8 cellular contexts compared by ENCODE assay signal in the genomic region with DNA sequence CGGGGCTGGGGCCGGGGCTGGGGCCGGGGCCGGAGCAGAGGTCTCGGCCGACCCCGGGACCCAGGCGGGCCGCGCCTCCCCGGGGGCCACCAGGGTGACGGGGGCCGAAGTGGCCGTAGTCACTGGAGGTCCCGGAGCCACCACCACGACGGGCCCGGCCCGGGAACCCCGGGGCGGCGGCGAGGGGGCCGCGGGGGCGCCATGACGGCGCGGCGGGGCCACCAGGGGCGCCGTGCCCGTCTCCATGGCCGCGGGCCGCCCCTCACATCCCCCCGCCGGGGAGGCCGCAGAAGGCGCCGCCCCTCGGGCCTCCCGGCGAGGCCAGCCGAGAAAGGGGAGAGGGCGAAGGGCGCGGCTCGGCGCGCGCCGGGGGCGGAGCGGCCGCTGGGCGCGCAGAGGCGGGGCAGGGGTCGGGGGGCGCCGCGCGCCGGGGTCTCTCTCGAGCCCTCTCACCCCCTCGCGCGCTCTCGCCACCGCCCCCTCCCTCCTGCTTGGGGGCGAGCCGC. TPM values are rescaled to one million over a fixed set of nuclear protein-coding genes. Genes with fewer than 3 reads are reported as not detected.
DNase-seq lines count a peak whose midpoint lies in the region; ATAC-seq and TF ChIP-seq lines count a peak whose summit lies in the region.

No MANE protein-coding gene starts in this region.

- intact Hi-C loops in HCT116 (cut with micrococcal nuclease): loop anchor here (2.0 kb wide), 1 partner anchor 39 kb away; no protein-coding TSS in a partner anchor

- TF ChIP-seq POLR2A in HCT116 (IDR thresholded peaks at IDR 0.05; ENCODE audit: borderline replicate concordance, extremely low read depth, insufficient read depth, insufficient read length): peak; percentile 33
- no peak for TF ChIP-seq POLR2A in suprapubic skin (IDR thresholded peaks at IDR 0.05)

- peak overlapping the region; percentile 79 to 87 for H3K4me3 ChIP-seq in HCT116 (replicated peaks in 1 of 2; ENCODE audit: low read depth in 1 of 2, low read length in 2 of 2)
- H3K4me3 ChIP-seq in WI38 (ENCODE audit: low read depth, low read length): peak overlapping the region; percentile 88
- peak overlapping the region; percentile 72 for H3K4me3 ChIP-seq in iPS-18c (ENCODE audit: insufficient read depth, low read depth, low read length)
- peak overlapping the region; percentile 92 for H3K4me3 ChIP-seq in suprapubic skin

- TF ChIP-seq EP300 in suprapubic skin (IDR thresholded peaks at IDR 0.05): no peak

- H2AFZ ChIP-seq in HCT116 (ENCODE audit: low read depth, low read length, poor library complexity, severe bottlenecking): no peak overlapping the region

- POLR2A ChIA-PET in HCT116 (lab: Charles Lee): interaction anchor here (0.6 to 1.9 kb wide), 4 partner anchors 14 to 295 kb away, joined by 5 to 15 read pairs (median 8); a partner anchor contains a TSS

- peak overlapping the region; percentile 92 for H3K4me2 ChIP-seq in HCT116 (ENCODE audit: low read length)

- peak; percentile 22 for ATAC-seq in HCT116

- H3K9me2 ChIP-seq in HCT116 (ENCODE audit: insufficient read depth): no peaks in the 10 kb centered on the region

- peaks cover 49% of the 10 kb centered on the region for H3K79me2 ChIP-seq in HCT116 (ENCODE audit: insufficient read depth, low read length)

- RAD21 ChIA-PET in HCT116 (lab: Charles Lee; ENCODE audit: low non-redundant PET in 1 of 2, low total read pairs in 2 of 2, uncharacterized antibody in 2 of 2, unreplicated experiment in 2 of 2): no interaction called here

- H3K27ac ChIP-seq in HCT116 (ENCODE audit: low read depth, low read length) (peak overlapping the region; percentile 84), suprapubic skin (peak overlapping the region; percentile 88)

- CTCF ChIA-PET in HCT116 (lab: Charles Lee): interaction anchor here (1.0 to 2.2 kb wide), 7 partner anchors 15 to 327 kb away, joined by 3 to 17 read pairs (median 4); a partner anchor contains a TSS

- no peak for TF ChIP-seq RAD21 in HCT116 (IDR thresholded peaks at IDR 0.05; ENCODE audit: low read depth)

- no peaks in the 10 kb centered on the region for H3K27me3 ChIP-seq in HCT116 (ENCODE audit: insufficient read depth, low read length)
- H3K27me3 ChIP-seq in suprapubic skin: no peaks in the 10 kb centered on the region

- H3K9me3 ChIP-seq in HCT116 (ENCODE audit: control insufficient read depth in 1 of 2, insufficient read depth in 1 of 2, low read depth in 1 of 2, low read length in 2 of 2): no peaks in the 10 kb centered on the region
- H3K9me3 ChIP-seq in iPS-18c (ENCODE audit: control insufficient read depth, insufficient read depth, low read length): no peaks in the 10 kb centered on the region
- H3K9me3 ChIP-seq in suprapubic skin: no peaks in the 10 kb centered on the region

- H3K4me1 ChIP-seq in HCT116 (ENCODE audit: control insufficient read depth in 1 of 2, insufficient read depth in 2 of 2, low read length in 2 of 2) (peaks cover 18 to 30% of the 10 kb centered on the region in 2 experiments), suprapubic skin (peaks cover 43% of the 10 kb centered on the region)

- H3K9ac ChIP-seq in HCT116 (ENCODE audit: low read length): peak overlapping the region; percentile 82

- DNase-seq in GM10266 (ENCODE audit: extremely low spot score) (no peak), HCT116 (ENCODE audit: low read depth, low spot score) (no peak), suprapubic skin (ENCODE audit: low spot score in 2 of 2) (no peak), NCI-H2171 treated with DMSO at 0.1 percent for 48 hours (lab: John Stamatoyannopoulos, UW) (no peak), NCI-H2029 (lab: John Stamatoyannopoulos, UW) (no peak), NCI-H526 (lab: John Stamatoyannopoulos, UW) (no peak)

- 0% methylated on average over 15 of the region's 73 CpGs for WGBS in suprapubic skin

- H4K20me1 ChIP-seq in HCT116 (ENCODE audit: insufficient read depth): no peaks in the 10 kb centered on the region

- peak; percentile 10 for TF ChIP-seq CTCF in GM10266 (IDR thresholded peaks at IDR 0.05; ENCODE audit: control insufficient read depth, insufficient read depth, low read depth, missing control alignments)
- TF ChIP-seq CTCF in HCT116 (IDR thresholded peaks at IDR 0.05 in 2 of 3, conservative IDR thresholded peaks at IDR 0.05 in 1 of 3; ENCODE audit: borderline replicate concordance in 1 of 3, insufficient read depth in 1 of 3, low read depth in 2 of 3, low read length in 2 of 3): no peak
- TF ChIP-seq CTCF in WI38 (IDR thresholded peaks at IDR 0.05; ENCODE audit: low read depth, low read length): no peak
- no peak for TF ChIP-seq CTCF in suprapubic skin (IDR thresholded peaks at IDR 0.05)

- H3K36me3 ChIP-seq in HCT116 (ENCODE audit: control insufficient read depth in 1 of 2, insufficient read depth in 2 of 2, low read length in 2 of 2): peaks cover 12 to 14% of the 10 kb centered on the region in 2 experiments
- H3K36me3 ChIP-seq in suprapubic skin: peaks cover 12% of the 10 kb centered on the region

- no TSS peak for BruUV-seq in HCT116 (replicated peaks; lab: Mats Ljungman, UMichigan)

TF ChIP-seq in HCT116, 20 proteins besides CTCF, POLR2A, EP300 and RAD21:
- TF ChIP-seq POLR2AphosphoS5 (IDR thresholded peaks at IDR 0.05; ENCODE audit: low read depth, low read length) (peak; percentile 69; the same call in 1 of the 2 replicates), ELF1 (IDR thresholded peaks at IDR 0.05; ENCODE audit: borderline replicate concordance, low read depth) (no peak), TCF7L2 (IDR thresholded peaks at IDR 0.05; ENCODE audit: borderline replicate concordance, extremely low read depth, insufficient read depth, insufficient read length) (no peak), ZFX (IDR thresholded peaks at IDR 0.05) (peak; percentile 88)
- TF ChIP-seq, protein P1, sequence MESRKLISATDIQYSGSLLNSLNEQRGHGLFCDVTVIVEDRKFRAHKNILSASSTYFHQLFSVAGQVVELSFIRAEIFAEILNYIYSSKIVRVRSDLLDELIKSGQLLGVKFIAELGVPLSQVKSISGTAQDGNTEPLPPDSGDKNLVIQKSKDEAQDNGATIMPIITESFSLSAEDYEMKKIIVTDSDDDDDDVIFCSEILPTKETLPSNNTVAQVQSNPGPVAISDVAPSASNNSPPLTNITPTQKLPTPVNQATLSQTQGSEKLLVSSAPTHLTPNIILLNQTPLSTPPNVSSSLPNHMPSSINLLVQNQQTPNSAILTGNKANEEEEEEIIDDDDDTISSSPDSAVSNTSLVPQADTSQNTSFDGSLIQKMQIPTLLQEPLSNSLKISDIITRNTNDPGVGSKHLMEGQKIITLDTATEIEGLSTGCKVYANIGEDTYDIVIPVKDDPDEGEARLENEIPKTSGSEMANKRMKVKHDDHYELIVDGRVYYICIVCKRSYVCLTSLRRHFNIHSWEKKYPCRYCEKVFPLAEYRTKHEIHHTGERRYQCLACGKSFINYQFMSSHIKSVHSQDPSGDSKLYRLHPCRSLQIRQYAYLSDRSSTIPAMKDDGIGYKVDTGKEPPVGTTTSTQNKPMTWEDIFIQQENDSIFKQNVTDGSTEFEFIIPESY (IDR thresholded peaks at IDR 0.05; ENCODE audit: extremely low read depth, insufficient replicate concordance, low read length): no peak
TF ChIP-seq in HCT116: peak in this region for 2.

RNA-seq across cellular contexts. Expression of a gene that starts 0.3 kb away (rescaled TPM):
- total RNA-seq in HCT116 (2021; ENCODE audit: unreplicated experiment): 49.2 TPM
- 35.5 and 38.1 TPM in 2 replicates for polyA plus RNA-seq in HCT116 (2012)
- total RNA-seq in suprapubic skin: 10 to 100 TPM; 34.4 to 43.2 (median 38.4) TPM

RNA-seq across cellular contexts. Expression of a gene that starts 4.6 kb away (rescaled TPM):
- total RNA-seq in HCT116 (2021; ENCODE audit: unreplicated experiment) (not detected), suprapubic skin (not detected)
- 0.46 and 1.4 TPM in 2 replicates for polyA plus RNA-seq in HCT116 (2012)

RNA-seq across cellular contexts. Expression of a gene that starts 12.4 kb away (rescaled TPM):
- total RNA-seq in HCT116 (2021; ENCODE audit: unreplicated experiment): 3.4 TPM
- 2.3 and 2.4 TPM in 2 replicates for polyA plus RNA-seq in HCT116 (2012)
- total RNA-seq in suprapubic skin: 1 to 10 TPM in 2 of 4 donors, under 1 TPM in 1, not detected in 1; 0.52 to 2.3 (median 1.3) TPM

RNA-seq across cellular contexts. Expression of a gene that starts 14.9 kb away (rescaled TPM):
- total RNA-seq in HCT116 (2021; ENCODE audit: unreplicated experiment) (51.8 TPM), suprapubic skin (10 to 100 TPM; 21.6 to 34.9 (median 27.7) TPM)
- polyA plus RNA-seq in HCT116 (2012): 24.9 and 27.4 TPM in 2 replicates

RNA-seq across cellular contexts. Expression of a gene that starts 25.2 kb away (rescaled TPM):
- total RNA-seq in HCT116 (2021; ENCODE audit: unreplicated experiment) (17.9 TPM), suprapubic skin (10 to 100 TPM in 1 of 4 donors, 1 to 10 TPM in 3; 6.3 to 12.1 (median 8.1) TPM)
- 12.8 and 15.5 TPM in 2 replicates for polyA plus RNA-seq in HCT116 (2012)
